ENCODE assay signal across 22 cellular contexts in the genomic region with DNA sequence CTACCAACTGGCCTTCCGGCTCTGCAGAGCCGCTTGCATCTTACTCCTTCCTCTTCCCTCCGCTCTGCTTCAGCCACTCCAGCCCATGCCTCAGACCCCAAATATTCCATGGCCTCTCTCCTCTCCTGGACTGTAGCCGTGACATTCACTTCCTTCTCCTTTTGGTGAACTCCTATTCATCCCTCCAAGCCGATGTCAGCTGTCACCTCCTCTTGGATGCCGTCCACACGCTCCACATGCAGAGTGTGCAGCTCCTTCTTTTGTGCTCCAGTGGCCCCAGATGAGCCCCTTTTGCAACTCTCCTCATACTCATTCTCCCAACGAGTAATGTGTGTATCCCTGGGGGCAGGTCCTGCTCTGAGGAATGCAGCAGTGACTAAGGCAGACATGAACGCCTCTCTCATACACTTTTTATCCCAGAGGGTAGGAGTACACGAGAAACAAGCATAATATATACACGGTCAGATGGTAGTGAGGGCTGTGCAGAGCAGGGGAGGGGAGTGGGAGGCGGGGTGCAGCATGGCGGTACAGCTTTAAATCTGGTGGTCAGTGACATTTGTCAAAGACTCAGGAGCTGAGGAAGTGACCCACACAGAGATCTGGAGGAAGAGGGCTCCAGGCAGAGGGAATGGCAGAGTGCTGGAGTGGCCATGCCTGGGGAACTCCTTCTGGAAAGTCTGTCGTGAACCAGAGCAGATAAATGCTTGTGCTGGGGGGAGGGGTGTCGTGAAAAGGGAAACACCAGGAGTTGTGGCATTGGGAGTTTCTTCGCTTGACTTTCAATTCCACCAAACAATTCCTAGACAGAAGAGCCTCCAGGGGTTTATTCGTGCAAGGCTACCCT.
DNase-seq lines count a peak whose midpoint lies in the region; ATAC-seq, FAIRE-seq and TF ChIP-seq lines count a peak whose summit lies in the region.
"Had no signal": no experiment of that assay in that cellular context is flagged by ENCODE, and none has a peak within 500 bp of the region (broad histone marks: within the 10 kb centered on the region; RNA-seq: fewer than 3 reads in every experiment).

No MANE protein-coding gene starts in this region.

- H3K27ac ChIP-seq in right atrium auricular region (no peak overlapping the region), keratinocyte (ENCODE audit: control insufficient read depth, insufficient read depth, low read length) (no peak overlapping the region), SJCRH30 (no peak overlapping the region)
- H3K27ac ChIP-seq: coronary artery, sigmoid colon, upper lobe of right lung had no signal

- H3K36me3 ChIP-seq in right atrium auricular region, result peaks cover 6% of the 10 kb centered on the region
- H3K36me3 ChIP-seq in keratinocyte (ENCODE audit: control insufficient read depth in 2 of 2, extremely low read depth in 1 of 2, insufficient read depth in 2 of 2, low read length in 2 of 2), result no peaks in the 10 kb centered on the region
- H3K36me3 ChIP-seq in SJCRH30, result no peaks in the 10 kb centered on the region
- H3K36me3 ChIP-seq: sigmoid colon, upper lobe of right lung had no signal

- intact Hi-C loops in left cardiac atrium (cut with DNase I), result no loop called here

- no peaks in the 10 kb centered on the region for H3K9me3 ChIP-seq in right atrium auricular region
- H3K9me3 ChIP-seq in keratinocyte (ENCODE audit: control insufficient read depth, low read depth, low read length), result no peaks in the 10 kb centered on the region
- no peaks in the 10 kb centered on the region for H3K9me3 ChIP-seq in SJCRH30 (replicated peaks)
- no peaks in the 10 kb centered on the region for H3K9me3 ChIP-seq in T-helper 17 cell (ENCODE audit: control insufficient read depth, low read length, poor library complexity, severe bottlenecking)
- H3K9me3 ChIP-seq: Caco-2, sigmoid colon, upper lobe of right lung had no signal

- H3K9me1 ChIP-seq in keratinocyte (ENCODE audit: control insufficient read depth, extremely low read depth, insufficient read depth, low read length), result no peaks in the 10 kb centered on the region

- POLR2A ChIA-PET in WTC11 (lab: Charles Lee), result no interaction called here

- no peaks in the 10 kb centered on the region for H3K27me3 Mint-ChIP-seq in WTC11 (ENCODE audit: low read depth)
- H3K27me3 Mint-ChIP-seq in T-helper 17 cell, result peaks cover 12% of the 10 kb centered on the region
- H3K27me3 Mint-ChIP-seq: activated CD4-positive, alpha-beta T cell treated with anti-CD3 and anti-CD28 coated beads, Interleukin-2, amount 10 ng/mL, durations not matched to agents 24 days and 14 days had no signal

- ATAC-seq in left cardiac atrium (no peak), WTC11 (no peak), T-helper 17 cell (no peak)
- ATAC-seq in activated naive CD4-positive, alpha-beta T cell treated with anti-CD3 and anti-CD28 coated beads, Interleukin-2, amount 50 U/mL, for 72 hours, result no peak
- ATAC-seq: esophagus mucosa, HCT116, upper lobe of right lung had no signal

- no peak overlapping the region for H3K4me3 ChIP-seq in right atrium auricular region
- H3K4me3 ChIP-seq in keratinocyte (ENCODE audit: control insufficient read depth in 2 of 3, extremely low read depth in 1 of 3, insufficient read depth in 2 of 3, low read depth in 1 of 3, low read length in 3 of 3), result no peak overlapping the region
- H3K4me3 ChIP-seq in SJCRH30, result no peak overlapping the region
- H3K4me3 ChIP-seq: coronary artery, sigmoid colon, upper lobe of right lung had no signal

- no peak overlapping the region for H3K4me2 ChIP-seq in keratinocyte (ENCODE audit: control insufficient read depth, extremely low read depth, insufficient read depth, low read depth, low read length)

- H3K9me3 Mint-ChIP-seq in WTC11, result no peaks in the 10 kb centered on the region
- peaks cover 0 to 4% of the 10 kb centered on the region in 2 donors for H3K9me3 Mint-ChIP-seq in activated naive CD4-positive, alpha-beta T cell treated with anti-CD3 and anti-CD28 coated beads, Interleukin-2, amount 50 U/mL, for 72 hours
- H3K9me3 Mint-ChIP-seq: activated CD4-positive, alpha-beta T cell treated with anti-CD3 and anti-CD28 coated beads, Interleukin-2, amount 10 ng/mL, durations not matched to agents 24 days and 14 days had no signal

- H3K36me3 Mint-ChIP-seq in WTC11 (peaks cover 4% of the 10 kb centered on the region), T-helper 17 cell (ENCODE audit: low read depth) (peaks cover 6% of the 10 kb centered on the region)
- no peaks in the 10 kb centered on the region for H3K36me3 Mint-ChIP-seq in activated naive CD4-positive, alpha-beta T cell treated with anti-CD3 and anti-CD28 coated beads, Interleukin-2, amount 50 U/mL, for 72 hours

- dilution Hi-C loops in keratinocyte (cut with MboI; ENCODE audit: extremely low pct_ligation_motif_present, low sequenced_read_pairs), result no loop called here

- H3K27ac Mint-ChIP-seq in WTC11 (peak overlapping the region; percentile 39; the same call in 1 of the 2 replicates), T-helper 17 cell (no peak overlapping the region)
- no peak overlapping the region for H3K27ac Mint-ChIP-seq in activated naive CD4-positive, alpha-beta T cell treated with anti-CD3 and anti-CD28 coated beads, Interleukin-2, amount 50 U/mL, for 72 hours
- H3K27ac Mint-ChIP-seq: activated CD4-positive, alpha-beta T cell treated with anti-CD3 and anti-CD28 coated beads, Interleukin-2, amount 10 ng/mL, durations not matched to agents 24 days and 14 days had no signal

- CTCF ChIA-PET in WTC11 (lab: Charles Lee), result interaction anchor here (1.4 kb wide), 2 partner anchors 11 to 276 kb away, joined by 3 to 4 read pairs; no protein-coding TSS in a partner anchor

- H3K27me3 ChIP-seq in right atrium auricular region, result no peaks in the 10 kb centered on the region
- H3K27me3 ChIP-seq in keratinocyte (ENCODE audit: control insufficient read depth, extremely low read depth, insufficient read depth, low read length), result no peaks in the 10 kb centered on the region
- no peaks in the 10 kb centered on the region; the same call in 1 of the 2 replicates for H3K27me3 ChIP-seq in SJCRH30
- H3K27me3 ChIP-seq: sigmoid colon, upper lobe of right lung had no signal

- DNase-seq in left cardiac atrium, result peak; percentile 4
- DNase-seq in right atrium auricular region (ENCODE audit: low spot score), result no peak
- DNase-seq in WTC11 (ENCODE audit: low spot score), result no peak
- DNase-seq in keratinocyte (ENCODE audit: low read depth, low spot score), result no peak
- no peak for DNase-seq in NCI-H510A treated with DMSO at 0.1 percent for 48 hours (lab: John Stamatoyannopoulos, UW)
- no peak for DNase-seq in SJCRH30
- DNase-seq in activated naive CD4-positive, alpha-beta T cell treated with anti-CD3 and anti-CD28 coated beads, Interleukin-2, amount 50 U/mL, for 72 hours (ENCODE audit: low spot score in 2 of 2), result no peak
- no peak for DNase-seq in T-helper 17 cell
- DNase-seq: activated CD4-positive, alpha-beta T cell treated with anti-CD3 and anti-CD28 coated beads, Interleukin-2, amount 10 ng/mL, durations not matched to agents 24 days and 14 days; activated T-cell treated with anti-CD3 and anti-CD28 coated beads, Interleukin-2, amount 50 U/mL, for 48 hours; amniotic stem cell; Caco-2; hippocampal formation; NCI-H187 treated with DMSO at 0.1 percent for 48 hours; NCI-H69; sigmoid colon; stimulated activated CD4-positive, alpha-beta T cell treated with anti-CD3 and anti-CD28 coated beads, Interleukin-4, amount 100 ng/mL, for 24 hours; upper lobe of right lung had no signal

- H2AFZ ChIP-seq in keratinocyte (ENCODE audit: control insufficient read depth, low read length), result no peak overlapping the region

- no peaks in the 10 kb centered on the region for H4K20me1 ChIP-seq in keratinocyte (ENCODE audit: control insufficient read depth, extremely low read depth, insufficient read depth, low read length)

- H3K4me1 Mint-ChIP-seq in WTC11 (peaks cover 19% of the 10 kb centered on the region), T-helper 17 cell (peaks cover 8% of the 10 kb centered on the region)

- no peak for TF ChIP-seq CTCF in right atrium auricular region (IDR thresholded peaks at IDR 0.05)
- no peak for TF ChIP-seq CTCF in WTC11 (IDR thresholded peaks at IDR 0.05)
- TF ChIP-seq CTCF in keratinocyte (optimal IDR thresholded peaks at IDR 0.05 in 1 of 3, IDR thresholded peaks at IDR 0.05 in 1 of 3, conservative IDR thresholded peaks at IDR 0.05 in 1 of 3; ENCODE audit: extremely low read depth in 1 of 3, insufficient read depth in 2 of 3, low read length in 3 of 3), result no peak

- FAIRE-seq in keratinocyte (lab: Jason Lieb, UNC), result peak; percentile 90
- FAIRE-seq: RCC 7860 had no signal

- H3K4me1 ChIP-seq in right atrium auricular region (no peaks in the 10 kb centered on the region), keratinocyte (ENCODE audit: control insufficient read depth, extremely low read depth, insufficient read depth, low read length) (peaks cover 9% of the 10 kb centered on the region), SJCRH30 (peaks cover 2% of the 10 kb centered on the region; the same call in 1 of the 2 replicates)

- H3K9ac ChIP-seq in keratinocyte (ENCODE audit: control insufficient read depth, extremely low read depth, insufficient read depth, low read length), result no peak overlapping the region

- H3K79me2 ChIP-seq in keratinocyte (ENCODE audit: control insufficient read depth, insufficient read depth, low read length), result no peaks in the 10 kb centered on the region

- H3K4me3 Mint-ChIP-seq in WTC11 (no peak overlapping the region), T-helper 17 cell (no peak overlapping the region)
- H3K4me3 Mint-ChIP-seq: activated CD4-positive, alpha-beta T cell treated with anti-CD3 and anti-CD28 coated beads, Interleukin-2, amount 10 ng/mL, durations not matched to agents 24 days and 14 days had no signal

TF ChIP-seq in WTC11, 78 proteins besides CTCF, POLR2A, EP300 and RAD21 (continues in another document):
- TF ChIP-seq FOXP1 (CRISPR knock-in tag; IDR thresholded peaks at IDR 0.05; ENCODE audit: borderline replicate concordance), result no peak
- TF ChIP-seq ZSCAN18 (CRISPR knock-in tag; IDR thresholded peaks at IDR 0.05), result no peak
